In the genomic region with DNA sequence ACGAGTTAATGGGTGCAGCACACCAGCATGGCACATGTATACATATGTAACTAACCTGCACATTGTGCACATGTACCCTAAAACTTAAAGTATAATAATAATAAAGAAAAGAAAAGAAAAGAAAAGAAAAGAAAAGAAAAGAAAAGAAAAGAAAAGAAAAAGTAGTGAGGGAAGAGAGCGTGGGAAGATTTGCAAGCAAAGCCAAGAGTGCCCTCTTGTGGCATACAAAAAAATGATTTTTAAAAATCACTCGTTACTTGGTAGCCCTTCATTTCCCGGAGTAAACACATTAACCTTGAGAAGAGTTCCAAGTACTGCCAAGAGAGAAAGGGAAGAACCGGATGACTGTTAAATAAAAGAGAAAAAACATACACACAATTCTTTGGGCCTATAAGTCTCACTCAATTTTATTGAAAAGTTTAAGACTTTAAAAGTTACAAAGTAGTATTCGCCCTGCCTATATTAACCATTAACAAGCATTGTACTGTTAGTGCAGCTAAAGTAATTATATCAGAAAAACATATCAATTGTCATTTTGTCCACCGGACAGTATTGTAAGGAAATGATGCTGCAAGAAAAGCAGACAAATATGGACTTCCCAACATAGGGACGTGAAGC, we compare ENCODE assay signal across 1 cellular context.
TF ChIP-seq lines count a peak whose summit lies in the region.

No MANE protein-coding gene starts in this region.

TF ChIP-seq in endothelial cell of umbilical vein, 7 proteins besides CTCF, POLR2A, EP300 and RAD21:
- TF ChIP-seq JUN (IDR thresholded peaks at IDR 0.05; ENCODE audit: borderline replicate concordance, insufficient read depth, insufficient read length, low read depth), result no peak
TF ChIP-seq in endothelial cell of umbilical vein: peak in this region for 0.
